Comparison of ENCODE assay signal across 7 cellular contexts in the genomic region with DNA sequence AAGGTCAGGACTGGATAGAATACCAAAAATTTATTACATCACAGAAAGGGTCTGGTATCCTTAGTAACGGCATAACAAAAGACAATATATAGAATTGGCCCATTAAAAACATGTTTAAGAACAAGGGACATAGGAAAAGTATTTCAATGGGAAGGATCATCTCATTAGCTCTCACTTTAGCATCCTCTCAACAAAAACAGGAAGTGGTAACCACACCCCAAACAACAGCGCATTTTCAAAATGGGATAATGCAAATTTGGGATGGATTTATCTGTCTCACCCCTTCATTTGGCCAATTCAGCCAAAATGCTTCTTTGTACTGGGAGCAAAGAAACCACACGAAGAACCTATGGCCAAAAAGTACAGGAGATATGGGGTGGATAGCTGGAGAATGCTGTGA. TPM values are rescaled to one million over a fixed set of nuclear protein-coding genes. Genes with fewer than 3 reads are reported as not detected.
"Had no signal": no experiment of that assay in that cellular context is flagged by ENCODE, and none has a peak within 500 bp of the region (broad histone marks: within the 10 kb centered on the region; RNA-seq: fewer than 3 reads in every experiment).

No MANE protein-coding gene starts in this region.

- FAIRE-seq: G401.6, GM12892, GM18507, GM19239 had no signal

- DNase-seq: GDM1, GF-D8 had no signal

RNA-seq across cellular contexts. Expression of a gene that starts 9.8 kb away (rescaled TPM):
- total RNA-seq: G401 had no signal
